ENCODE assay signal across 8 cellular contexts in the genomic region with DNA sequence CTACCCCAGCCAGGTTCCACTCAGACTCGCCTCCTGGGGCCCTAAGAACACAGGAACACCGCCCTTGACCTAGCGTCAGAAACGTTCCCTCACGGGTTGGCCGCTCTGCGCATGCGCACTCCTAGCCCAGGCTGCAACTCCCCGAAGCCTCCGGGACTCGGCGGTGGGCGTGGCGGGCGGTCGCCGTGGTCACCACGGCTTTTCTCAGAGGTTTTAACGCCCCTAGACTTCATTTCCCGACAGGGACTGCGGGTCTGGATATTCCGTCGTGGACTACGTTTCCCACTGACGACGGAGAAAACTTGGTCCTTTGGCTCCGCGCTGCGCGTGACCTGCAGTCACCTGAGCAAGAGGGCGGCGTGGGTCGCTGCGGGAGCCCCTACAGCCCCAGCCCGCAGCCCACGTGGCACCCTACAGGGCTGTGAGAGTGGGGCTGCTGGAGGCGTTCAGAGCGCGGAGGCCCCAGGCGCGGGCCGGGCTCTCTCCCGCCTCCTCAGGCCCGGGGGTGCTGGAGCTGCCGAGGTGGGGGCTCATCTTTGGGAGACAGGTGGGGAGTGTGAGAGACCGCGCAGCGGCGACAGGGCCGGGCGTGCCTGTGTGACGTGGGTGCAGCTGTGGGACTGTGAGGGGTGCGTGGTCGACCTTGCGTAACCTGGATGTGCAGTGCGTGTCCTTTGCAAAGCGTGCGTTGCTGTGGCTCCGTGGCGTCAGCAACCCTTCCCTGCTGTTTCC.
DNase-seq lines count a peak whose midpoint lies in the region; ATAC-seq and TF ChIP-seq lines count a peak whose summit lies in the region.

No MANE protein-coding gene starts in this region.

- H3K27ac ChIP-seq in tibial artery: peak overlapping the region; percentile 48 to 68

- CTCF ChIA-PET in AG04449 (lab: Yijun Ruan, JAX): no interaction called here

- no peaks in the 10 kb centered on the region for H3K4me1 ChIP-seq in neuron (ENCODE audit: insufficient read depth, low read length)
- H3K4me1 ChIP-seq in tibial artery: peaks cover 0 to 14% (median 5%) of the 10 kb centered on the region in 4 donors

- POLR2A ChIA-PET in AG04449 (lab: Yijun Ruan, JAX): no interaction called here

- intact Hi-C loops in tibial artery (cut with DNase I; ENCODE audit: low total_unique reads): no loop called here

- H3K36me3 ChIP-seq in neuron (ENCODE audit: insufficient read depth, low read length) (no peaks in the 10 kb centered on the region), tibial artery (peaks cover 30 to 33% (median 31%) of the 10 kb centered on the region in 3 donors)

- H3K27me3 ChIP-seq in neuron (ENCODE audit: insufficient read depth, low read length) (no peaks in the 10 kb centered on the region), tibial artery (no peaks in the 10 kb centered on the region)

- no peak overlapping the region for H2AFZ ChIP-seq in neuron (ENCODE audit: low read depth, low read length)

- peaks cover 9% of the 10 kb centered on the region for H3K9me3 ChIP-seq in neuron (ENCODE audit: low read length)
- H3K9me3 ChIP-seq in tibial artery: peaks cover 0 to 31% (median 0%) of the 10 kb centered on the region in 3 donors

- no peak for ATAC-seq in GM21381 (IDR thresholded peaks at IDR 0.05; ENCODE audit: unreplicated experiment)

- DNase-seq in AG04449 (ENCODE audit: low read depth, low spot score) (no peak), NCI-H1092 treated with DMSO at 0.1 percent for 48 hours (lab: John Stamatoyannopoulos, UW) (peak; percentile 75), globus pallidus (ENCODE audit: low spot score) (peak; percentile 57), tibial artery (peak; percentile 64 to 89)
- peak; percentile 41 for DNase-seq in activated T-cell treated with anti-CD3 and anti-CD28 coated beads, Interleukin-2, amount 50 U/mL, for 1 hour
- no peak for DNase-seq in NK-92 treated with Interleukin-12 subunit alpha and Interleukin-12 subunit beta, amount 100 ng/mL, for 24 hours (lab: John Stamatoyannopoulos, UW)

- H3K4me3 ChIP-seq in AG04449 (ENCODE audit: low read depth, low read length): peak overlapping the region; percentile 55
- H3K4me3 ChIP-seq in neuron (ENCODE audit: low read length): peak overlapping the region; percentile 45
- H3K4me3 ChIP-seq in tibial artery: peak overlapping the region; percentile 63 to 64

- no peak for TF ChIP-seq CTCF in AG04449 (IDR thresholded peaks at IDR 0.05; ENCODE audit: insufficient read depth, low read length, missing control alignments)
- no peak for TF ChIP-seq CTCF in tibial artery (IDR thresholded peaks at IDR 0.05)

Comparison
In these comparisons a context has a peak if more than half of its experiments do, and no peak if none do; other contexts are left out.
1. DNase-seq: peak in NCI-H1092 treated with DMSO at 0.1 percent for 48 hours (single experiment), activated T-cell treated with anti-CD3 and anti-CD28 coated beads, Interleukin-2, amount 50 U/mL, for 1 hour (single experiment), globus pallidus (single experiment) and tibial artery (2 of 2); none in AG04449 (single experiment) and NK-92 treated with Interleukin-12 subunit alpha and Interleukin-12 subunit beta, amount 100 ng/mL, for 24 hours (single experiment).
2. Peak in every context shown above with its lines, with median percentiles within 50 percentile points of each other: H3K4me3 ChIP-seq.